Comparison of ENCODE assay signal across 21 cellular contexts in genomic region chr9:95081998-95082397, GRCh38.
DNase-seq lines count a peak whose midpoint lies in the region; ATAC-seq and TF ChIP-seq lines count a peak whose summit lies in the region.
"Had no signal": no experiment of that assay in that cellular context is flagged by ENCODE, and none has a peak within 500 bp of the region (broad histone marks: within the 10 kb centered on the region; RNA-seq: fewer than 3 reads in every experiment).

No MANE protein-coding gene starts in this region.

- no peak overlapping the region for H3K4me3 Mint-ChIP-seq in activated naive CD4-positive, alpha-beta T cell treated with anti-CD3 and anti-CD28 coated beads, Interleukin-2, amount 10 ng/mL, durations not matched to agents 7 days and 5 days
- H3K4me3 Mint-ChIP-seq in activated CD4-positive, alpha-beta memory T cell treated with anti-CD3 and anti-CD28 coated beads, Interleukin-2, amount 10 ng/mL, durations not matched to agents 7 days and 5 days = no peak overlapping the region
- H3K4me3 Mint-ChIP-seq: naive thymus-derived CD4-positive, alpha-beta T cell had no signal

- H3K9ac ChIP-seq in rectal smooth muscle tissue (ENCODE audit: low read length) = no peak overlapping the region
- H3K9ac ChIP-seq: BLaER1 treated with 17β-estradiol and CSF1 and Interleukin-3, amounts not matched to agents 10 nM and 100 nM had no signal

- H3K27ac Mint-ChIP-seq in activated naive CD4-positive, alpha-beta T cell treated with anti-CD3 and anti-CD28 coated beads, Interleukin-2, amount 10 ng/mL, durations not matched to agents 7 days and 5 days = peak overlapping the region; percentile 28
- H3K27ac Mint-ChIP-seq in activated CD4-positive, alpha-beta memory T cell treated with anti-CD3 and anti-CD28 coated beads, Interleukin-2, amount 10 ng/mL, durations not matched to agents 7 days and 5 days = no peak overlapping the region
- H3K27ac Mint-ChIP-seq: naive thymus-derived CD4-positive, alpha-beta T cell had no signal

- H3K36me3 Mint-ChIP-seq in activated naive CD4-positive, alpha-beta T cell treated with anti-CD3 and anti-CD28 coated beads, Interleukin-2, amount 10 ng/mL, durations not matched to agents 7 days and 5 days = no peaks in the 10 kb centered on the region
- peaks cover 5% of the 10 kb centered on the region for H3K36me3 Mint-ChIP-seq in activated CD4-positive, alpha-beta memory T cell treated with anti-CD3 and anti-CD28 coated beads, Interleukin-2, amount 10 ng/mL, durations not matched to agents 7 days and 5 days (ENCODE audit: low read depth)

- intact Hi-C loops in vagina (cut with DNase I) = no loop called here

- H3K36me3 ChIP-seq in right atrium auricular region (peaks cover 77% of the 10 kb centered on the region), rectal smooth muscle tissue (ENCODE audit: control insufficient read depth, insufficient read depth, low read length) (peaks cover 35% of the 10 kb centered on the region), vagina (peaks cover 0 to 58% of the 10 kb centered on the region in 2 donors)

- H3K4me3 ChIP-seq in right atrium auricular region (no peak overlapping the region), rectal smooth muscle tissue (ENCODE audit: low read length) (no peak overlapping the region), vagina (no peak overlapping the region)
- H3K4me3 ChIP-seq: BLaER1 treated with 17β-estradiol and CSF1 and Interleukin-3, amounts not matched to agents 10 nM and 100 nM; cardiac muscle cell; GM12878 had no signal

- ATAC-seq in HG03571 (IDR thresholded peaks at IDR 0.05; ENCODE audit: unreplicated experiment) = no peak
- ATAC-seq: activated CD4-positive, CD25-positive, alpha-beta regulatory T cell treated with anti-CD3 and anti-CD28 coated beads, Interleukin-2, amount 50 U/mL, for 24 hours; GM12878; naive thymus-derived CD4-positive, alpha-beta T cell; Panc1; SK-N-SH treated with all-trans-retinoic acid at 6 μM for 48 hours had no signal

- no peak for TF ChIP-seq CTCF in right atrium auricular region (IDR thresholded peaks at IDR 0.05)
- TF ChIP-seq CTCF in vagina (IDR thresholded peaks at IDR 0.05) = no peak

- H3K9me3 ChIP-seq in right atrium auricular region (no peaks in the 10 kb centered on the region), vagina (no peaks in the 10 kb centered on the region)
- H3K9me3 ChIP-seq: BLaER1 treated with 17β-estradiol and CSF1 and Interleukin-3, amounts not matched to agents 10 nM and 100 nM had no signal

- POLR2A ChIA-PET in activated CD4-positive, alpha-beta memory T cell treated with anti-CD3 and anti-CD28 coated beads, Interleukin-2, amount 10 ng/mL, durations not matched to agents 7 days and 5 days (lab: Charles Lee) = no interaction called here

- TF ChIP-seq POLR2A in vagina (IDR thresholded peaks at IDR 0.05) = no peak

- CTCF ChIA-PET in activated naive CD4-positive, alpha-beta T cell treated with anti-CD3 and anti-CD28 coated beads, Interleukin-2, amount 10 ng/mL, durations not matched to agents 7 days and 5 days (lab: Charles Lee) = no interaction called here
- CTCF ChIA-PET in activated CD4-positive, alpha-beta memory T cell treated with anti-CD3 and anti-CD28 coated beads, Interleukin-2, amount 10 ng/mL, durations not matched to agents 7 days and 5 days (lab: Charles Lee) = no interaction called here

- H3K27ac ChIP-seq in right atrium auricular region = peak overlapping the region; percentile 21 to 85
- peak overlapping the region; percentile 48 for H3K27ac ChIP-seq in rectal smooth muscle tissue (ENCODE audit: low read depth, low read length)
- peak overlapping the region; percentile 62 for H3K27ac ChIP-seq in vagina
- H3K27ac ChIP-seq: BLaER1 treated with 17β-estradiol and CSF1 and Interleukin-3, amounts not matched to agents 10 nM and 100 nM had no signal

- no peak for DNase-seq in activated naive CD4-positive, alpha-beta T cell treated with anti-CD3 and anti-CD28 coated beads, Interleukin-2, amount 10 ng/mL, durations not matched to agents 7 days and 5 days
- DNase-seq in activated naive CD4-positive, alpha-beta T cell (lab: John Stamatoyannopoulos, UW) = no peak
- no peak for DNase-seq in right atrium auricular region (ENCODE audit: low spot score)
- DNase-seq in vagina (ENCODE audit: extremely low spot score in 2 of 2) = no peak
- no peak for DNase-seq in NOMO-1 treated with dmso at 0.1 percent for 144 hours (lab: John Stamatoyannopoulos, UW; ENCODE audit: unreplicated experiment)
- no peak for DNase-seq in activated CD4-positive, alpha-beta memory T cell treated with anti-CD3 and anti-CD28 coated beads, Interleukin-2, amount 10 ng/mL, durations not matched to agents 7 days and 5 days
- DNase-seq: effector CD4-positive, alpha-beta T cell; GF-D8; naive thymus-derived CD4-positive, alpha-beta T cell; NCI-H1417 treated with DMSO at 0.1 percent for 48 hours; NCI-H82; stimulated activated CD4-positive, alpha-beta T cell treated with anti-CD3 and anti-CD28 coated beads, Interleukin-15, amount 100 ng/mL, for 24 hours; stimulated activated naive CD4-positive, alpha-beta T cell had no signal

- H3K27me3 Mint-ChIP-seq in activated naive CD4-positive, alpha-beta T cell treated with anti-CD3 and anti-CD28 coated beads, Interleukin-2, amount 10 ng/mL, durations not matched to agents 7 days and 5 days = no peaks in the 10 kb centered on the region
- no peaks in the 10 kb centered on the region for H3K27me3 Mint-ChIP-seq in activated CD4-positive, alpha-beta memory T cell treated with anti-CD3 and anti-CD28 coated beads, Interleukin-2, amount 10 ng/mL, durations not matched to agents 7 days and 5 days
- H3K27me3 Mint-ChIP-seq: naive thymus-derived CD4-positive, alpha-beta T cell had no signal

- no peaks in the 10 kb centered on the region for H3K9me3 Mint-ChIP-seq in activated naive CD4-positive, alpha-beta T cell treated with anti-CD3 and anti-CD28 coated beads, Interleukin-2, amount 10 ng/mL, durations not matched to agents 7 days and 5 days
- no peaks in the 10 kb centered on the region for H3K9me3 Mint-ChIP-seq in activated CD4-positive, alpha-beta memory T cell treated with anti-CD3 and anti-CD28 coated beads, Interleukin-2, amount 10 ng/mL, durations not matched to agents 7 days and 5 days

- H3K27me3 ChIP-seq in right atrium auricular region (no peaks in the 10 kb centered on the region), rectal smooth muscle tissue (ENCODE audit: control insufficient read depth, insufficient read depth, low read length) (no peaks in the 10 kb centered on the region), vagina (no peaks in the 10 kb centered on the region)
- H3K27me3 ChIP-seq: BLaER1 treated with 17β-estradiol and CSF1 and Interleukin-3, amounts not matched to agents 10 nM and 100 nM; cardiac muscle cell had no signal

- no peaks in the 10 kb centered on the region for H3K4me1 Mint-ChIP-seq in activated naive CD4-positive, alpha-beta T cell treated with anti-CD3 and anti-CD28 coated beads, Interleukin-2, amount 10 ng/mL, durations not matched to agents 7 days and 5 days
- no peaks in the 10 kb centered on the region for H3K4me1 Mint-ChIP-seq in activated CD4-positive, alpha-beta memory T cell treated with anti-CD3 and anti-CD28 coated beads, Interleukin-2, amount 10 ng/mL, durations not matched to agents 7 days and 5 days
- H3K4me1 Mint-ChIP-seq: naive thymus-derived CD4-positive, alpha-beta T cell had no signal

- H3K4me1 ChIP-seq in right atrium auricular region (peaks cover 0 to 80% of the 10 kb centered on the region in 2 donors), rectal smooth muscle tissue (ENCODE audit: control insufficient read depth, insufficient read depth, low read length) (peaks cover 36% of the 10 kb centered on the region), vagina (peaks cover 93% of the 10 kb centered on the region)
